Comparison of ENCODE assay signal across 23 cellular contexts in genomic region chr16:71830359-71830758, GRCh38.
"Had no signal": no experiment of that assay in that cellular context is flagged by ENCODE, and none has a peak within 500 bp of the region (broad histone marks: within the 10 kb centered on the region; RNA-seq: fewer than 3 reads in every experiment).

No MANE protein-coding gene starts in this region.

- DNase-seq: IMR-90, Karpas-422, KG1, MG63, NCI-H1092 treated with DMSO at 0.1 percent for 48 hours, NCI-H1417, NCI-H1436 treated with DMSO at 0.1 percent for 48 hours, NCI-H1694, NCI-H187 treated with DMSO at 0.1 percent for 48 hours, NCI-H2029 treated with DMSO at 0.1 percent for 48 hours, NCI-H2171 treated with DMSO at 0.1 percent for 48 hours, NCI-H345, NCI-H446 treated with DMSO at 0.1 percent for 48 hours, NCI-H510A treated with DMSO at 0.1 percent for 48 hours, NCI-H526, PC-3, SHP77 had no signal

- ATAC-seq: HepG2, Panc1, PC-3 had no signal

- H3K27me3 ChIP-seq: MG63, SJSA1 had no signal

- H3K27ac ChIP-seq: HL-60, RWPE1, SJSA1, SK-N-MC had no signal

- H3K36me3 ChIP-seq: MG63, SJSA1 had no signal

- H3K9me3 ChIP-seq: MG63, SJSA1 had no signal

- H3K4me3 ChIP-seq: MG63, SJSA1, SK-N-MC had no signal

- H3K4me1 ChIP-seq: SJSA1 had no signal
